In the genomic region with DNA sequence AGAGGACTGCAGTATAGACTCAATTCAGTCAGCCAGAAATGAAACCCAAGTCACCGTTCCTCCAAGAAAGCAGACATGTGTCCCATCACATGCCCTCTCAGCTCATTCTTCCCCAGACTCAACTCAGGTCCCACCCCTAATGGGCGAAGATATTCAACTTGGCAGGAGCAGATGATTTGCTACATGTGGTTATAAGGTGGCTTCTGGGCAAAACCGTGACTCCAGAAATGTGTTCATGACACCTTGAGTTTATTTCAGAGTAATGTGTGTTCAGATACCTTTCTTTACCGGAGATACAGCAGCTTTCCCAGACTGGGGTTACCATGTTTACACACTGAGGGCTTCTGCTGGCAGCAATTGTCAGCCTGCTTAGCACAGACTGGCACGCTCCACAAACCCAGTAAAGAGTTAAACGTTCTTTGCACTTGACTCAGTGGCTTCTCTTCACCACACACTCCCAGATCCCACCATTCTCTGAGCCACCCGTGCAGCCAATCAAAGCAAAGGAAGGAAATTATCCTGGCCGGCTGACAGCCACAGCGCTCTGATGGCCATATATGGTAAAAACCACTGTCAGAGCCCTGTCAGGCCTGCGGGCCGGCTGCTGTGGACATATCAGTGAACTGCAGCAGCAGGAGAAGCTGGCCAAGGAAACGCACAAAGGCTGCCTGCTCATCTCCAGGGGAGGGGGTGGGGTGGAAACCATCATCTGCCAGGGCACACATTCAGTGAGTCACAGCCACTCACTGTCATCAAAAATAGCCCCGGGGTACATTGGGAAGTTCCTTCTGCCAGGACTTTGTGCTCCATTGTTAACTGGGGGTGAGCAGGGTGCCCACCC, we compare ENCODE assay signal across 8 cellular contexts. TPM values are rescaled to one million over a fixed set of nuclear protein-coding genes. Genes with fewer than 3 reads are reported as not detected.
DNase-seq lines count a peak whose midpoint lies in the region; ATAC-seq and TF ChIP-seq lines count a peak whose summit lies in the region.

No MANE protein-coding gene starts in this region.

- TF ChIP-seq CTCF in AG09319 (IDR thresholded peaks at IDR 0.05; ENCODE audit: low read depth, low read length), result no peak; the same call in none of the 2 replicates

- TF ChIP-seq POLR2A in GM18951 (IDR thresholded peaks at IDR 0.05; ENCODE audit: extremely low read depth, insufficient read depth, insufficient read length), result peak; percentile 54

- peak; percentile 98 for DNase-seq in AG09319 (ENCODE audit: extremely low read depth, low read depth)
- DNase-seq in NCI-H446 (lab: John Stamatoyannopoulos, UW), result peak; percentile 93 to 97
- DNase-seq in activated CD4-positive, alpha-beta T cell treated with anti-CD3 and anti-CD28 coated beads for 1 hour, result peak; percentile 52
- peak; percentile 69 for DNase-seq in cerebellum (ENCODE audit: low spot score)
- peak; percentile 99 for DNase-seq in kidney tubule cell (ENCODE audit: low spot score)
- DNase-seq in stimulated activated CD4-positive, alpha-beta T cell treated with anti-CD3 and anti-CD28 coated beads, Interleukin-1b, Interleukin-23, amount 100 ng/mL, for 1 hour (ENCODE audit: low read depth in 2 of 2), result peak; percentile 30 to 53

- in situ Hi-C loops in GM18951 (cut with MboI; ENCODE audit: low sequenced_read_pairs, unreplicated experiment), result no loop called here

- ATAC-seq in HG03342 (IDR thresholded peaks at IDR 0.05; ENCODE audit: unreplicated experiment), result peak; percentile 59

RNA-seq across cellular contexts. Expression of a gene that starts 39.9 kb away (rescaled TPM):
- 114 TPM for total RNA-seq in cerebellum

RNA-seq across cellular contexts. Expression of a gene that starts 57.7 kb away (rescaled TPM):
- total RNA-seq in cerebellum, result 1.2 TPM

Comparison
In these comparisons a context has a peak if more than half of its experiments do, and no peak if none do; other contexts are left out.
1. Peak in every context shown above with its lines: DNase-seq and ATAC-seq.
2. DNase-seq: peak in every context shown above with its lines; median percentile 99 in kidney tubule cell; 98 in AG09319; 95 in NCI-H446; 69 in cerebellum; 52 in activated CD4-positive, alpha-beta T cell treated with anti-CD3 and anti-CD28 coated beads for 1 hour; 42 in stimulated activated CD4-positive, alpha-beta T cell treated with anti-CD3 and anti-CD28 coated beads, Interleukin-1b, Interleukin-23, amount 100 ng/mL, for 1 hour.